Comparison of ENCODE assay signal across 15 cellular contexts in genomic region chr18:23266717-23267446, GRCh38.
DNase-seq lines count a peak whose midpoint lies in the region; ATAC-seq, FAIRE-seq and TF ChIP-seq lines count a peak whose summit lies in the region.
"Had no signal": no experiment of that assay in that cellular context is flagged by ENCODE, and none has a peak within 500 bp of the region (broad histone marks: within the 10 kb centered on the region; RNA-seq: fewer than 3 reads in every experiment).

No MANE protein-coding gene starts in this region.

- POLR2A ChIA-PET in activated CD8-positive, alpha-beta T cell treated with anti-CD3 and anti-CD28 coated beads for 36 hours (lab: Charles Lee), result no interaction called here

- peaks cover 36% of the 10 kb centered on the region for H3K9me3 Mint-ChIP-seq in T-helper 2 cell treated with Interferon-gamma antibody and Interleukin-4, amounts not matched to agents 5 μg/mL and 100 μg/mL, for 36 hours
- H3K9me3 Mint-ChIP-seq in activated CD8-positive, alpha-beta T cell treated with anti-CD3 and anti-CD28 coated beads for 36 hours, result peaks cover 36% of the 10 kb centered on the region

- CTCF ChIA-PET in activated CD8-positive, alpha-beta T cell treated with anti-CD3 and anti-CD28 coated beads for 36 hours (lab: Charles Lee), result interaction anchor here (1.1 to 1.6 kb wide), 2 partner anchors 29 to 59 kb away, joined by 3 to 4 read pairs; no protein-coding TSS in a partner anchor

- no peaks in the 10 kb centered on the region for H3K27me3 Mint-ChIP-seq in T-helper 2 cell treated with Interferon-gamma antibody and Interleukin-4, amounts not matched to agents 5 μg/mL and 100 μg/mL, for 36 hours (ENCODE audit: low read depth)
- no peaks in the 10 kb centered on the region for H3K27me3 Mint-ChIP-seq in activated CD8-positive, alpha-beta T cell treated with anti-CD3 and anti-CD28 coated beads for 36 hours

- peaks cover 19% of the 10 kb centered on the region for H3K4me1 Mint-ChIP-seq in T-helper 2 cell treated with Interferon-gamma antibody and Interleukin-4, amounts not matched to agents 5 μg/mL and 100 μg/mL, for 36 hours (ENCODE audit: low read depth)
- H3K4me1 Mint-ChIP-seq in activated CD8-positive, alpha-beta T cell treated with anti-CD3 and anti-CD28 coated beads for 36 hours (ENCODE audit: low read depth), result peaks cover 29% of the 10 kb centered on the region

- DNase-seq in T-helper 2 cell treated with Interferon-gamma antibody and Interleukin-4, amounts not matched to agents 5 μg/mL and 100 μg/mL, for 36 hours (ENCODE audit: low spot score), result no peak
- no peak for DNase-seq in T-helper 2 cell
- DNase-seq in activated CD8-positive, alpha-beta T cell treated with anti-CD3 and anti-CD28 coated beads for 36 hours, result peak; percentile 50
- peak; percentile 24 for DNase-seq in stimulated activated naive CD8-positive, alpha-beta T cell treated with anti-CD3 and anti-CD28 coated beads, Interleukin-15, Interleukin-2, amounts not matched to agents 100 U/mL and 50 U/mL, for 24 hours
- no peak for DNase-seq in frontal cortex (ENCODE audit: low spot score in 2 of 2)
- no peak for DNase-seq in dermis blood vessel endothelial cell
- DNase-seq in activated naive CD4-positive, alpha-beta T cell (lab: John Stamatoyannopoulos, UW), result no peak
- DNase-seq: activated T-cell treated with anti-CD3 and anti-CD28 coated beads, Interleukin-2, amount 50 U/mL, for 4 hours; anterior cingulate cortex; Caco-2; MG63; NCI-H2227 treated with DMSO at 0.1 percent for 48 hours; transverse colon had no signal

- H3K4me3 Mint-ChIP-seq in T-helper 2 cell treated with Interferon-gamma antibody and Interleukin-4, amounts not matched to agents 5 μg/mL and 100 μg/mL, for 36 hours, result no peak overlapping the region
- no peak overlapping the region for H3K4me3 Mint-ChIP-seq in activated CD8-positive, alpha-beta T cell treated with anti-CD3 and anti-CD28 coated beads for 36 hours
- H3K4me3 Mint-ChIP-seq: activated T-cell treated with anti-CD3 and anti-CD28 coated beads, Interleukin-2, amount 50 U/mL, for 4 hours had no signal

- H3K36me3 Mint-ChIP-seq in T-helper 2 cell treated with Interferon-gamma antibody and Interleukin-4, amounts not matched to agents 5 μg/mL and 100 μg/mL, for 36 hours (ENCODE audit: low read depth), result peaks cover 17% of the 10 kb centered on the region
- H3K36me3 Mint-ChIP-seq in activated CD8-positive, alpha-beta T cell treated with anti-CD3 and anti-CD28 coated beads for 36 hours (ENCODE audit: low read depth), result peaks cover 34% of the 10 kb centered on the region

- H3K27ac Mint-ChIP-seq in T-helper 2 cell treated with Interferon-gamma antibody and Interleukin-4, amounts not matched to agents 5 μg/mL and 100 μg/mL, for 36 hours, result peak overlapping the region; percentile 4
- H3K27ac Mint-ChIP-seq in activated CD8-positive, alpha-beta T cell treated with anti-CD3 and anti-CD28 coated beads for 36 hours, result peak overlapping the region; percentile 75

- TF ChIP-seq CTCF in activated CD8-positive, alpha-beta T cell treated with anti-CD3 and anti-CD28 coated beads for 36 hours (IDR thresholded peaks at IDR 0.05), result no peak

- peak; percentile 63 for ATAC-seq in HG02571 (IDR thresholded peaks at IDR 0.05; ENCODE audit: unreplicated experiment)
- peak; percentile 76 for ATAC-seq in activated CD8-positive, alpha-beta T cell treated with anti-CD3 and anti-CD28 coated beads for 36 hours
- peak; percentile 21 for ATAC-seq in stimulated activated naive CD8-positive, alpha-beta T cell treated with anti-CD3 and anti-CD28 coated beads, Interleukin-15, Interleukin-2, amounts not matched to agents 100 U/mL and 50 U/mL, for 24 hours
- ATAC-seq: activated T-cell treated with anti-CD3 and anti-CD28 coated beads, Interleukin-2, amount 50 U/mL, for 4 hours; SK-N-SH treated with all-trans-retinoic acid at 6 μM for 48 hours had no signal

- intact Hi-C loops in activated CD8-positive, alpha-beta T cell treated with anti-CD3 and anti-CD28 coated beads for 36 hours (cut with micrococcal nuclease), result no loop called here

- FAIRE-seq in frontal cortex (lab: Jason Lieb, UNC), result no peak

Comparison
In these comparisons a context has a peak if more than half of its experiments do, and no peak if none do; other contexts are left out.
1. DNase-seq: peak in activated CD8-positive, alpha-beta T cell treated with anti-CD3 and anti-CD28 coated beads for 36 hours (single experiment) and stimulated activated naive CD8-positive, alpha-beta T cell treated with anti-CD3 and anti-CD28 coated beads, Interleukin-15, Interleukin-2, amounts not matched to agents 100 U/mL and 50 U/mL, for 24 hours (single experiment); none in T-helper 2 cell treated with Interferon-gamma antibody and Interleukin-4, amounts not matched to agents 5 μg/mL and 100 μg/mL, for 36 hours (single experiment), T-helper 2 cell (0 of 5), frontal cortex (0 of 2), dermis blood vessel endothelial cell (single experiment) and activated naive CD4-positive, alpha-beta T cell (0 of 4).
2. ATAC-seq: peak in every context shown above with its lines; median percentile 76 in activated CD8-positive, alpha-beta T cell treated with anti-CD3 and anti-CD28 coated beads for 36 hours; 63 in HG02571; 21 in stimulated activated naive CD8-positive, alpha-beta T cell treated with anti-CD3 and anti-CD28 coated beads, Interleukin-15, Interleukin-2, amounts not matched to agents 100 U/mL and 50 U/mL, for 24 hours.